ENCODE assay signal across 1 cellular context in the genomic region with DNA sequence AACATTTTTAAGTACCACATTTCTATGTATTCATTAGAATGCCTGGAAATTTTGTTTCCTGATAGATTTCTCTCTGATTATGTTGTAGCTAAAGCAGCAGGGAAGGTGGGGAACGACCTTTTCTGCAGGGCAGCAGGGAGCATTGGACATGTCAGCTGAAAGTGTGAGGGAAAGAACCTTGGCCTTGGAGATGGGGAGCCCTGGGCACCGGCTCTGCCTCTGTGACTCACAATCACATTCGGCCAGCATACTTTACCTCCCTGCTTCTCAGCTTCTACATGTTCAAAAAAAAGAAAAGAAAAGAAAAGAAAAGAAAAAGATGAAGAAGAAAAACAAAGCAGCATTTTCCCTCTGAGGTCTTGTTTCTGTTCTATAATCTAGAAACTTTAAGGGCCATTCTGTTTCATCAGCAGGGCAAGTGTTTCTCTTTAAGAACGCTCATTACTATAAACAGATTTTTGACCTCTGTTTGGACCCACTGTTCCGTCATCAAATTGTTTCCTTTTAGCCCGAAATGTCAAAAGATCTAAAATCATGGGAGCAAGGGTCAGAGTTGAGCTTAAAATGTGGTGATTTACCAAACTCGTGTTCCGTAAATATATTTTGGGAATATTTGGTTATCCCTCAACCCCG.
TF ChIP-seq lines count a peak whose summit lies in the region.

No MANE protein-coding gene starts in this region.

TF ChIP-seq in SK-N-SH, 30 proteins besides CTCF, POLR2A, EP300 and RAD21 (continued from another document):
- TF ChIP-seq, protein P1, sequence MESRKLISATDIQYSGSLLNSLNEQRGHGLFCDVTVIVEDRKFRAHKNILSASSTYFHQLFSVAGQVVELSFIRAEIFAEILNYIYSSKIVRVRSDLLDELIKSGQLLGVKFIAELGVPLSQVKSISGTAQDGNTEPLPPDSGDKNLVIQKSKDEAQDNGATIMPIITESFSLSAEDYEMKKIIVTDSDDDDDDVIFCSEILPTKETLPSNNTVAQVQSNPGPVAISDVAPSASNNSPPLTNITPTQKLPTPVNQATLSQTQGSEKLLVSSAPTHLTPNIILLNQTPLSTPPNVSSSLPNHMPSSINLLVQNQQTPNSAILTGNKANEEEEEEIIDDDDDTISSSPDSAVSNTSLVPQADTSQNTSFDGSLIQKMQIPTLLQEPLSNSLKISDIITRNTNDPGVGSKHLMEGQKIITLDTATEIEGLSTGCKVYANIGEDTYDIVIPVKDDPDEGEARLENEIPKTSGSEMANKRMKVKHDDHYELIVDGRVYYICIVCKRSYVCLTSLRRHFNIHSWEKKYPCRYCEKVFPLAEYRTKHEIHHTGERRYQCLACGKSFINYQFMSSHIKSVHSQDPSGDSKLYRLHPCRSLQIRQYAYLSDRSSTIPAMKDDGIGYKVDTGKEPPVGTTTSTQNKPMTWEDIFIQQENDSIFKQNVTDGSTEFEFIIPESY (IDR thresholded peaks at IDR 0.05; ENCODE audit: borderline replicate concordance, low read depth): no peak
